Comparison of ENCODE assay signal across 1 cellular context in genomic region chr2:43840961-43841360, GRCh38.
TF ChIP-seq lines count a peak whose summit lies in the region.

No MANE protein-coding gene starts in this region.

TF ChIP-seq in GM23338, 12 proteins besides CTCF, POLR2A, EP300 and RAD21 (continued from another document):
- TF ChIP-seq ZNF462 (CRISPR knock-in tag; IDR thresholded peaks at IDR 0.05) (no peak), EZH2phosphoT487 (IDR thresholded peaks at IDR 0.05; ENCODE audit: unreplicated experiment) (no peak), STAT1 (IDR thresholded peaks at IDR 0.05; ENCODE audit: unreplicated experiment) (no peak), ZNF331 (CRISPR knock-in tag; IDR thresholded peaks at IDR 0.05; ENCODE audit: low read depth) (no peak), CREB1 (CRISPR knock-in tag; IDR thresholded peaks at IDR 0.05; ENCODE audit: low read depth) (no peak), JUNB (IDR thresholded peaks at IDR 0.05; ENCODE audit: unreplicated experiment) (no peak), ZNF114 (CRISPR knock-in tag; IDR thresholded peaks at IDR 0.05) (no peak), REST (IDR thresholded peaks at IDR 0.05; ENCODE audit: unreplicated experiment) (no peak), POLR2AphosphoS5 (IDR thresholded peaks at IDR 0.05; ENCODE audit: low read depth) (no peak), NANOG (IDR thresholded peaks at IDR 0.05; ENCODE audit: borderline replicate concordance) (no peak)
